In the genomic region with DNA sequence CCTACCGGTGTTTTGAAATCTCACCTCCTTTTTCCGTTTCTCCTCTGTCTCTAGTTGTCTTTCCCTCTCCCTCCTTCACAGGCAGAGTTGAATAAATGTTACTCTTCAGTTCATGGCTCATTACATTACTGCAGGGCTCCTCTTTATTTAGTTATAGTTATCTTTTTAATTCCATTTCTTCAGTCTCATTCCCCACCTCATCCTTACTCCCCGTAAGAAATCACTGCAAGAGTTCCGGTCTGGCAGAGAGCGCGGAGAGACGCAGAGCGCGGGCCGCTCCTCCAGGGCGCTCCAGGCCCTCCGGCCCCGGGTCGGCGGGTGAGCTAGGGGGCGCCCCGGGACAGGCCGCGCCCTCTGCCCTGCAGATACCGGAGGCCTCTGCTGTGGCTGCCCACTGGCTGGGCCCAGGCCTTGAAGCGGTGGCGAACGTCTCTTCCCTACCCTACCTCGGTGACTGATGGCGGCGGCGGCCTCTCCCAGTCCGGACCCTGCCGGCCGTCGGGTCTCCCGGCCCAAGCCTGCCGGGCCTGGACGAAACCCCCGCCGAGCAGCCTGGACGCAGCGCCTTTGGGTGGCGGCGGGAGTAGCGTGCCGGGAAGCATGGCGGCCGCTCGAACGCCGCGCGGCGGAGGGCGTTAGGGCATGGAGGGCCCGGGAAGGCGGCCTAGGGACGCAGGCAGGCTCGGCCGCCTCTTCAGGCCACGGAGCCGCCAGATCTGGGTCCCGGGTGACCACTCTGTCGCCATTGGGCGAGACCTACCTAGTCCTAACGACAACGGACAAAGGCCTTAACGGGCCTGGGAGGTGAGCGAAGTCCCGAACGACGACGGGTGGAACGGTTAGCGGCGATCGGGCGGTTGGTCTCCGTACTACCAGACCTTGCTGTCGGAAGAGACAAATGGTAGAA, we compare ENCODE assay signal across 8 cellular contexts. TPM values are rescaled to one million over a fixed set of nuclear protein-coding genes. Genes with fewer than 3 reads are reported as not detected.
DNase-seq lines count a peak whose midpoint lies in the region; ATAC-seq and TF ChIP-seq lines count a peak whose summit lies in the region.

No MANE protein-coding gene starts in this region.

- peak overlapping the region; percentile 64; the same call in 1 of the 2 replicates for H2AFZ ChIP-seq in OCI-LY3 (ENCODE audit: low read depth, low read length)

- no peaks in the 10 kb centered on the region for H3K27me3 ChIP-seq in OCI-LY3 (ENCODE audit: low read depth, low read length)

- H3K4me3 Mint-ChIP-seq in activated T-helper 17 cell treated with anti-CD3 and anti-CD28 coated beads, Interleukin-2, amount 50 U/mL, for 72 hours, result peak overlapping the region; percentile 95
- H3K4me3 Mint-ChIP-seq in nephron, result peak overlapping the region; percentile 81 to 94 (median 89)

- H3K9ac ChIP-seq in OCI-LY3 (ENCODE audit: low read length), result peak overlapping the region; percentile 79

- no peaks in the 10 kb centered on the region for H3K9me3 ChIP-seq in OCI-LY3 (ENCODE audit: insufficient read depth, low read length)

- ATAC-seq in GM19023 (IDR thresholded peaks at IDR 0.05; ENCODE audit: unreplicated experiment), result peak; percentile 77
- peak; percentile 75 for ATAC-seq in HG03196 (IDR thresholded peaks at IDR 0.05; ENCODE audit: unreplicated experiment)
- peak; percentile 88 for ATAC-seq in activated T-helper 17 cell treated with anti-CD3 and anti-CD28 coated beads, Interleukin-2, amount 50 U/mL, for 72 hours (replicated peaks)
- peak; percentile 93 for ATAC-seq in stimulated activated naive CD8-positive, alpha-beta T cell treated with anti-CD3 and anti-CD28 coated beads, Interleukin-15, Interleukin-2, amounts not matched to agents 100 U/mL and 50 U/mL, for 24 hours

- peak overlapping the region; percentile 85 for H3K27ac ChIP-seq in OCI-LY3 (ENCODE audit: low read length)

- H3K79me2 ChIP-seq in OCI-LY3 (ENCODE audit: low read length), result peaks cover 26% of the 10 kb centered on the region

- H3K9me3 Mint-ChIP-seq in activated T-helper 17 cell treated with anti-CD3 and anti-CD28 coated beads, Interleukin-2, amount 50 U/mL, for 72 hours, result no peaks in the 10 kb centered on the region
- H3K9me3 Mint-ChIP-seq in nephron, result no peaks in the 10 kb centered on the region

- peak overlapping the region; percentile 100 for H3K27ac Mint-ChIP-seq in activated T-helper 17 cell treated with anti-CD3 and anti-CD28 coated beads, Interleukin-2, amount 50 U/mL, for 72 hours
- peak overlapping the region; percentile 97 to 99 (median 99) for H3K27ac Mint-ChIP-seq in nephron

- peaks cover 24% of the 10 kb centered on the region for H3K36me3 Mint-ChIP-seq in activated T-helper 17 cell treated with anti-CD3 and anti-CD28 coated beads, Interleukin-2, amount 50 U/mL, for 72 hours (ENCODE audit: low read depth)
- H3K36me3 Mint-ChIP-seq in nephron (ENCODE audit: low read depth), result no peaks in the 10 kb centered on the region

- TF ChIP-seq CTCF in AG09319 (IDR thresholded peaks at IDR 0.05; ENCODE audit: low read depth, low read length) (peak; percentile 22), OCI-LY3 (IDR thresholded peaks at IDR 0.05; ENCODE audit: low read depth, low read length) (peak; percentile 38), fibroblast of pulmonary artery (IDR thresholded peaks at IDR 0.05; ENCODE audit: low read length, missing control alignments) (no peak), nephron (IDR thresholded peaks at IDR 0.05; ENCODE audit: unreplicated experiment in 3 of 3) (peak in 1 of 3 experiments; percentile 41)

- peaks cover 7% of the 10 kb centered on the region for H3K4me1 ChIP-seq in OCI-LY3 (ENCODE audit: low read length)

- H3K36me3 ChIP-seq in OCI-LY3 (replicated peaks; ENCODE audit: low read depth, low read length), result no peaks in the 10 kb centered on the region

- H4K20me1 ChIP-seq in OCI-LY3 (ENCODE audit: insufficient read depth, low read length), result no peaks in the 10 kb centered on the region

- DNase-seq in AG09319 (ENCODE audit: extremely low read depth, low read depth) (peak; percentile 61), fibroblast of pulmonary artery (ENCODE audit: low read depth) (peak; percentile 72)
- peak; percentile 81 for DNase-seq in stimulated activated naive CD8-positive, alpha-beta T cell treated with anti-CD3 and anti-CD28 coated beads, Interleukin-15, Interleukin-2, amounts not matched to agents 100 U/mL and 50 U/mL, for 24 hours

- H3K4me1 Mint-ChIP-seq in activated T-helper 17 cell treated with anti-CD3 and anti-CD28 coated beads, Interleukin-2, amount 50 U/mL, for 72 hours, result peaks cover 27% of the 10 kb centered on the region
- peaks cover 26% of the 10 kb centered on the region for H3K4me1 Mint-ChIP-seq in nephron

- H3K4me2 ChIP-seq in OCI-LY3 (ENCODE audit: low read length), result peak overlapping the region; percentile 67

- H3K4me3 ChIP-seq in OCI-LY3 (ENCODE audit: low read length) (peak overlapping the region; percentile 86), fibroblast of pulmonary artery (replicated peaks; ENCODE audit: low read depth, low read length) (peak overlapping the region; percentile 37)

- no peaks in the 10 kb centered on the region for H3K27me3 Mint-ChIP-seq in activated T-helper 17 cell treated with anti-CD3 and anti-CD28 coated beads, Interleukin-2, amount 50 U/mL, for 72 hours
- no peaks in the 10 kb centered on the region for H3K27me3 Mint-ChIP-seq in nephron (ENCODE audit: low read depth)

RNA-seq across cellular contexts. Expression of a gene that starts 16.4 kb away (rescaled TPM):
- total RNA-seq in activated T-helper 17 cell treated with anti-CD3 and anti-CD28 coated beads, Interleukin-2, amount 50 U/mL, for 72 hours, result 10 to 100 TPM; 84.3 to 90.3 TPM

RNA-seq across cellular contexts. Expression of a gene that starts 21.6 kb away (rescaled TPM):
- under 1 TPM in 1 of 2 donors, not detected in 1; 0.21 TPM for total RNA-seq in activated T-helper 17 cell treated with anti-CD3 and anti-CD28 coated beads, Interleukin-2, amount 50 U/mL, for 72 hours

Comparison
In these comparisons a context has a peak if more than half of its experiments do, and no peak if none do; other contexts are left out.
1. Peak in every context shown above with its lines: DNase-seq, ATAC-seq, H3K4me3 ChIP-seq and H3K27ac ChIP-seq.